ENCODE assay signal across 16 cellular contexts in the genomic region with DNA sequence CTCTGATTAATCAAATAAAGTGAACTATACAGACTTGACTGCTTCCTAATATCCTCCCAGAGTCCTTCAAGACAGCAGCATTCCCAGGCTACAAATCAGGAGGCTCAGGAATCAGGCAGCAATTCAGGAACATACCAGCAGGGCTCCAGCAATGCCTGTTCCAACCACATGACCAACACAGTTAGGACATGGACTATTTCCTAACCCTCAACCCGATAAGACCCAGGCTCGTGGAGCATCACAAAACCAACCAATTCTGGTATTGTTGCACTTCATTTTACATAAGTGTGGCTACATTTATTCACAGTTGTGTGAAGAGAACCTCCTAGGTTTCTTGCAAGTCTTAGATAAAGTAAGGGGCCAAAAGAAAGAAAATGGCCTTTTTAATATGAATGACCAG.
DNase-seq lines count a peak whose midpoint lies in the region; ATAC-seq, FAIRE-seq and TF ChIP-seq lines count a peak whose summit lies in the region.
"Had no signal": no experiment of that assay in that cellular context is flagged by ENCODE, and none has a peak within 500 bp of the region (broad histone marks: within the 10 kb centered on the region; RNA-seq: fewer than 3 reads in every experiment).

No MANE protein-coding gene starts in this region.

- WGBS in H1 (ENCODE audit: extremely low coverage in 1 of 2, insufficient coverage in 1 of 2, insufficient read length in 1 of 2, insufficient replicate concordance in 2 of 2, low coverage in 1 of 2, low lambda C conversion rate in 2 of 2, missing lambda C conversion rate in 1 of 2), 2 experiments, result 97% methylated on average over 2 of the region's 2 CpGs; no CpG with 5 or more reads in 1 of the 2 experiments
- WGBS in mesendoderm (ENCODE audit: extremely low coverage, insufficient coverage, low lambda C conversion rate), result no CpG with 5 or more reads among the region's 2 CpGs

- H3K79me1 ChIP-seq in H1 (ENCODE audit: low read depth, low read length), result no peaks in the 10 kb centered on the region
- no peaks in the 10 kb centered on the region for H3K79me1 ChIP-seq in mesendoderm (ENCODE audit: low read length)

- H2BK5ac ChIP-seq in H1 (ENCODE audit: low read depth, low read length) (no peak overlapping the region), mesendoderm (ENCODE audit: low read length) (no peak overlapping the region)

- no peak overlapping the region for H4K91ac ChIP-seq in H1 (replicated peaks; ENCODE audit: insufficient read length, low read length)

- H2BK20ac ChIP-seq in H1 (ENCODE audit: low read length), result no peak overlapping the region

- POLR2A ChIA-PET in H1 (lab: Charles Lee; ENCODE audit: partially characterized antibody), result no interaction called here

- H3K9ac ChIP-seq in HUES48 (ENCODE audit: low read depth, low read length) (no peak overlapping the region), H1 (replicated peaks in 1 of 4; ENCODE audit: extremely low read depth in 1 of 4, low read depth in 3 of 4, low read length in 3 of 4) (no peak overlapping the region), mesendoderm (ENCODE audit: low read length) (no peak overlapping the region), MM.1S (ENCODE audit: low read length) (no peak overlapping the region)

- H3F3A ChIP-seq in MM.1S (ENCODE audit: insufficient read depth, low read length), result no peaks in the 10 kb centered on the region

- CTCF ChIA-PET in H1 (lab: Charles Lee; ENCODE audit: partially characterized antibody), result interaction anchor here (1.2 to 2.0 kb wide), 2 partner anchors 12 to 209 kb away, joined by 4 to 5 read pairs; no protein-coding TSS in a partner anchor

- H3K27me3 ChIP-seq in HUES48 (ENCODE audit: control insufficient read depth, insufficient read depth, low read length), result no peaks in the 10 kb centered on the region
- H3K27me3 ChIP-seq in H1 (replicated peaks in 1 of 4; ENCODE audit: control insufficient read depth in 3 of 4, extremely low read depth in 1 of 4, insufficient read depth in 3 of 4, low read length in 3 of 4), result no peaks in the 10 kb centered on the region
- no peaks in the 10 kb centered on the region for H3K27me3 ChIP-seq in mesendoderm (ENCODE audit: insufficient read depth, low read length, poor library complexity)
- no peaks in the 10 kb centered on the region for H3K27me3 ChIP-seq in MM.1S (replicated peaks; ENCODE audit: insufficient read depth, low read length)
- H3K27me3 ChIP-seq: MG63 had no signal

- no peaks in the 10 kb centered on the region for H4K20me1 ChIP-seq in H1 (replicated peaks in 1 of 2; ENCODE audit: control insufficient read depth in 1 of 2, insufficient read depth in 2 of 2, low read length in 2 of 2)
- no peaks in the 10 kb centered on the region for H4K20me1 ChIP-seq in MM.1S (ENCODE audit: insufficient read depth, low read length)

- H3K4me3 ChIP-seq in HUES48 (ENCODE audit: low read depth, low read length) (no peak overlapping the region), H1 (ENCODE audit: extremely low read depth in 1 of 4, insufficient read depth in 2 of 4, low read depth in 3 of 4, low read length in 4 of 4) (no peak overlapping the region), mesendoderm (ENCODE audit: low read length) (no peak overlapping the region), MM.1S (ENCODE audit: low read length) (no peak overlapping the region)
- H3K4me3 ChIP-seq: MG63 had no signal

- H3K23ac ChIP-seq in H1 (ENCODE audit: insufficient read length) (no peak overlapping the region), mesendoderm (ENCODE audit: low read length) (no peak overlapping the region)

- H2BK120ac ChIP-seq in H1 (replicated peaks; ENCODE audit: low read depth, low read length), result no peak overlapping the region
- no peak overlapping the region for H2BK120ac ChIP-seq in mesendoderm (ENCODE audit: low read depth, low read length)

- TF ChIP-seq RAD21 in H1 (IDR thresholded peaks at IDR 0.05 in 1 of 2, conservative IDR thresholded peaks at IDR 0.05 in 1 of 2; ENCODE audit: low read depth in 2 of 2, low read length in 2 of 2), result peak; percentile 30 to 55; a peak in 3 of 4 replicates

- H3K14ac ChIP-seq in H1 (ENCODE audit: insufficient read length), result no peak overlapping the region

- no peak overlapping the region for H2AK5ac ChIP-seq in H1 (ENCODE audit: low read depth, low read length)
- H2AK5ac ChIP-seq in mesendoderm (ENCODE audit: low read length), result no peak overlapping the region

- H3K9me2 ChIP-seq in MM.1S (replicated peaks; ENCODE audit: insufficient read depth, low read length), result no peaks in the 10 kb centered on the region

- H3K79me2 ChIP-seq in H1 (ENCODE audit: control insufficient read depth in 1 of 2, insufficient read depth in 2 of 2, low read length in 2 of 2) (no peaks in the 10 kb centered on the region), mesendoderm (ENCODE audit: control insufficient read depth, insufficient read depth, low read length) (no peaks in the 10 kb centered on the region), MM.1S (ENCODE audit: low read length) (no peaks in the 10 kb centered on the region)

- no peak for ATAC-seq in HG02763 (IDR thresholded peaks at IDR 0.05; ENCODE audit: unreplicated experiment)
- ATAC-seq: naive thymus-derived CD8-positive, alpha-beta T cell had no signal

- peak in 1 of 2 experiments; percentile 20; a peak in 1 of 3 replicates for TF ChIP-seq POLR2A in H1 (IDR thresholded peaks at IDR 0.05; ENCODE audit: control extremely low read depth in 1 of 2, low read depth in 2 of 2, low read length in 2 of 2)

- H3K27ac ChIP-seq in HUES48 (ENCODE audit: low read depth, low read length) (peak overlapping the region; percentile 27), H1 (ENCODE audit: low read depth, low read length) (no peak overlapping the region), mesendoderm (ENCODE audit: low read depth, low read length) (no peak overlapping the region), MM.1S (ENCODE audit: low read length) (no peak overlapping the region)

- H3K4me1 ChIP-seq in HUES48 (ENCODE audit: control insufficient read depth, insufficient read depth, low read length) (peaks cover 43% of the 10 kb centered on the region), H1 (replicated peaks in 1 of 4; ENCODE audit: control insufficient read depth in 3 of 4, insufficient read depth in 4 of 4, low read length in 3 of 4) (peaks cover 0 to 22% (median 5%) of the 10 kb centered on the region in 4 experiments; a peak in 2 of 7 replicates), mesendoderm (ENCODE audit: control insufficient read depth, low read depth, low read length) (no peaks in the 10 kb centered on the region), MM.1S (ENCODE audit: low read length) (no peaks in the 10 kb centered on the region)

- no peak overlapping the region for H3K4ac ChIP-seq in H1 (replicated peaks; ENCODE audit: insufficient read length, low read depth, low read length)
- no peak overlapping the region for H3K4ac ChIP-seq in mesendoderm (ENCODE audit: low read depth, low read length)

- no peak overlapping the region for H2BK15ac ChIP-seq in H1 (ENCODE audit: low read length)
- no peak overlapping the region for H2BK15ac ChIP-seq in mesendoderm (replicated peaks; ENCODE audit: low read depth)

- DNase-seq in Daoy (ENCODE audit: low read depth) (peak; percentile 20), H1 (ENCODE audit: low read depth in 1 of 2, low spot score in 2 of 2) (peak; percentile 43 to 54), mesendoderm (peak; percentile 71), Kasumi-1 (lab: John Stamatoyannopoulos, UW) (no peak), MM.1S (no peak)
- no peak for DNase-seq in stimulated activated CD4-positive, alpha-beta T cell treated with anti-CD3 and anti-CD28 coated beads, Interleukin-1b, Interleukin-23, amount 100 ng/mL, for 48 hours
- DNase-seq: activated CD4-positive, alpha-beta memory T cell treated with anti-CD3 and anti-CD28 coated beads for 36 hours; activated naive CD4-positive, alpha-beta T cell treated with Interleukin-2 at 50 U/mL for 16 hours; CD8-positive, alpha-beta memory T cell; MG63; naive thymus-derived CD8-positive, alpha-beta T cell; NCI-H446 treated with DMSO at 0.1 percent for 48 hours; RPMI8226; small intestine had no signal

- TF ChIP-seq CTCF in H1 (IDR thresholded peaks at IDR 0.05; ENCODE audit: control extremely low read depth in 1 of 3, insufficient read depth in 1 of 3, low read depth in 1 of 3, low read length in 3 of 3) (peak; percentile 52 to 84 (median 79)), MM.1S (IDR thresholded peaks at IDR 0.05; ENCODE audit: low read length) (no peak)

- peak; percentile 88 for FAIRE-seq in H1 (lab: Jason Lieb, UNC)
- FAIRE-seq: small intestine had no signal

- H3K36me3 ChIP-seq in HUES48 (ENCODE audit: control insufficient read depth, insufficient read depth, low read length) (peaks cover 8% of the 10 kb centered on the region), H1 (ENCODE audit: control insufficient read depth in 2 of 4, insufficient read depth in 4 of 4, low read length in 3 of 4) (peaks cover 0 to 28% (median 0%) of the 10 kb centered on the region in 4 experiments; a peak in 1 of 8 replicates), mesendoderm (ENCODE audit: control insufficient read depth, insufficient read depth, low read length) (no peaks in the 10 kb centered on the region), MM.1S (replicated peaks; ENCODE audit: insufficient read depth, low read length) (no peaks in the 10 kb centered on the region)
- H3K36me3 ChIP-seq: MG63 had no signal

- H3K4me2 ChIP-seq in H1 (ENCODE audit: insufficient read depth in 1 of 2, low read depth in 2 of 2, low read length in 2 of 2) (no peak overlapping the region), mesendoderm (ENCODE audit: low read length) (no peak overlapping the region), MM.1S (ENCODE audit: low read depth, low read length) (no peak overlapping the region)

- no peak overlapping the region for H3K56ac ChIP-seq in H1 (replicated peaks; ENCODE audit: insufficient read length, low read depth, low read length)
- no peak overlapping the region for H3K56ac ChIP-seq in mesendoderm (ENCODE audit: low read length)

- H3K23me2 ChIP-seq in H1 (ENCODE audit: low read depth, low read length), result no peaks in the 10 kb centered on the region; the same call in 1 of the 2 replicates

- no peak overlapping the region for H4K8ac ChIP-seq in H1 (ENCODE audit: extremely low read depth, insufficient read depth, low read length)
- no peak overlapping the region for H4K8ac ChIP-seq in mesendoderm (ENCODE audit: low read depth, low read length)

- H4K5ac ChIP-seq in H1 (ENCODE audit: insufficient read length, low read depth, low read length) (no peak overlapping the region), mesendoderm (ENCODE audit: low read length) (no peak overlapping the region)

- H2AFZ ChIP-seq in H1 (ENCODE audit: low read length) (no peak overlapping the region), MM.1S (ENCODE audit: low read length) (no peak overlapping the region)

- no peak overlapping the region for H2BK12ac ChIP-seq in H1 (ENCODE audit: low read depth, low read length)

- H3K18ac ChIP-seq in H1 (ENCODE audit: extremely low read depth, low read length) (no peak overlapping the region), mesendoderm (ENCODE audit: low read length) (no peak overlapping the region)

- no peaks in the 10 kb centered on the region for H3K9me3 ChIP-seq in HUES48 (ENCODE audit: control insufficient read depth, insufficient read depth, low read length)
- H3K9me3 ChIP-seq in H1 (ENCODE audit: insufficient read depth in 2 of 2, low read depth in 1 of 2, low read length in 1 of 2), result peaks cover 0 to 2% of the 10 kb centered on the region in 2 experiments; a peak in 1 of 4 replicates
- H3K9me3 ChIP-seq in MM.1S (replicated peaks; ENCODE audit: insufficient read depth, low read length), result no peaks in the 10 kb centered on the region
- H3K9me3 ChIP-seq: MG63 had no signal

- TF ChIP-seq EP300 in H1 (IDR thresholded peaks at IDR 0.05; ENCODE audit: borderline replicate concordance in 1 of 2, low read depth in 2 of 2, low read length in 2 of 2), result no peak

Comparison
In these comparisons a context has a peak if more than half of its experiments do, and no peak if none do; other contexts are left out.
1. DNase-seq: peak in Daoy (single experiment), H1 (2 of 2) and mesendoderm (single experiment); none in Kasumi-1 (0 of 2), MM.1S (single experiment) and stimulated activated CD4-positive, alpha-beta T cell treated with anti-CD3 and anti-CD28 coated beads, Interleukin-1b, Interleukin-23, amount 100 ng/mL, for 48 hours (single experiment).